ENCODE assay signal across 8 cellular contexts in the genomic region with DNA sequence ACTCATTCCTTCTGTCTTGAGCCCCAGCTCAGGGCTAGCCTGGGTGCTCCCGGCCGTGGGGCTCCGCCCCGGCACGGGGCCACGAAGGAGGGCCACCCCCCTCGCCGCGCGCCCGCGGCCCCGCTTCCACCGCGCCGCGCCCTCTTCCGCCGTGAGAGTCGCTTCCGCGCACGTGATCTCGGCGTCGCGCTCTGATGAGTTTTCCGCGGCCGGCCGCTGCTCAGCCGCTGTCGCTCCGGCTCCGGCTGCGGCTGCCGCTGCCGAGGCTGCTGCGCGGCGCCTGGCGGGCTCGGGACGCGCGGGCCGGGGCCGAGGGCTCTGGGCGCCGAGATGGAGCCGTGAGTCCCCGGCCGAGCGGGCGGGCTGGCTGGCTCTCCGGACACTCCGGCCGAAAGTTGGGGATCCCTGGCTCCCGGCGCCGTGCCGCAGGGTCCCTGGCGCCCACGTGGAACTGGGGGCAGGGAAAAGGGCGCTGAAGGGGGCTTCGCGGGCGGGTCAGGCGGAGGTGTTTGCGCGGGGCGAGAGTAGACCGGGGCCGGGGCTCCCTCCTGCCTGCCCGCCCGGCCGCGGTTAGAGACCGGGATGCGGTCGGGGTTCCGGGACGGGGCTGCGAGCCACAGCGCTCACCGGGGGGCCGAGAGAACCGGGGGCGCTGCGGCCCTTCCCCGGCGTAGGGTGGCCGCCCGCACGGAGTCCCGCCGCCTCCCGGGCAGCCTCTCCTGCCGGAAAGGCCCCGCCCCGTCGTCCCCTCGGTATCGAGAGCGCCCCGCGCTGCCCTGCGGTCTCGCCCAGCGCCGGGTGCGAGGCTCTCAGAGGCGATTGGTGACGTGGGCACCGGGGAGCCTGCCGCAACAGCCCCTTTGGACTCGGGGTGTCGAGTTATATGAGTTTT. TPM values are rescaled to one million over a fixed set of nuclear protein-coding genes. Genes with fewer than 3 reads are reported as not detected.
DNase-seq lines count a peak whose midpoint lies in the region; ATAC-seq and TF ChIP-seq lines count a peak whose summit lies in the region.

A gene with protein sequence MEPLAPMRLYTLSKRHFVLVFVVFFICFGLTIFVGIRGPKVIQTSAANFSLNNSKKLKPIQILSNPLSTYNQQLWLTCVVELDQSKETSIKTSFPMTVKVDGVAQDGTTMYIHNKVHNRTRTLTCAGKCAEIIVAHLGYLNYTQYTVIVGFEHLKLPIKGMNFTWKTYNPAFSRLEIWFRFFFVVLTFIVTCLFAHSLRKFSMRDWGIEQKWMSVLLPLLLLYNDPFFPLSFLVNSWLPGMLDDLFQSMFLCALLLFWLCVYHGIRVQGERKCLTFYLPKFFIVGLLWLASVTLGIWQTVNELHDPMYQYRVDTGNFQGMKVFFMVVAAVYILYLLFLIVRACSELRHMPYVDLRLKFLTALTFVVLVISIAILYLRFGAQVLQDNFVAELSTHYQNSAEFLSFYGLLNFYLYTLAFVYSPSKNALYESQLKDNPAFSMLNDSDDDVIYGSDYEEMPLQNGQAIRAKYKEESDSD (plus strand): TSS at position 197 of the 892 bp plus-strand sequence. CDS start 134 bp downstream, at position 331.

- H3K9ac ChIP-seq in endodermal cell (ENCODE audit: extremely low read depth, low read length, poor library complexity, severe bottlenecking) = peak within 1 kb of the TSS; percentile 75

- H3K36me3 ChIP-seq in endodermal cell (ENCODE audit: control insufficient read depth, insufficient read depth, low read length) = no peaks in the 10 kb centered on the region

- CTCF ChIA-PET in CD4-positive, alpha-beta T cell (lab: Charles Lee) = no interaction called here

- peak within 1 kb of the TSS; percentile 96 for H3K4me3 Mint-ChIP-seq in CD4-positive, alpha-beta T cell
- H3K4me3 Mint-ChIP-seq in endodermal cell (peak within 1 kb of the TSS; percentile 76), mesothelial cell of epicardium (peak within 1 kb of the TSS; percentile 96)

- peaks cover 6% of the 10 kb centered on the region for H3K36me3 Mint-ChIP-seq in CD4-positive, alpha-beta T cell (ENCODE audit: low read depth)
- peaks cover 2% of the 10 kb centered on the region for H3K36me3 Mint-ChIP-seq in endodermal cell (ENCODE audit: low read depth)
- no peaks in the 10 kb centered on the region for H3K36me3 Mint-ChIP-seq in mesothelial cell of epicardium

- ATAC-seq in CD4-positive, alpha-beta T cell (ENCODE audit: poor library complexity) = peak; percentile 91
- peak; percentile 74 for ATAC-seq in GM19372 (IDR thresholded peaks at IDR 0.05; ENCODE audit: low read depth, unreplicated experiment)
- ATAC-seq in HG03558 (IDR thresholded peaks at IDR 0.05; ENCODE audit: extremely low read depth, unreplicated experiment) = peak; percentile 85

- intact Hi-C loops in CD4-positive, alpha-beta T cell (cut with DNase I, micrococcal nuclease) = loop anchor here (2.0 to 10.0 kb wide), 4 partner anchors 72 to 578 kb away; partner anchors contain the start of genes SYNJ2 (in 1 of the 2) and SYTL3 (in 1 of the 2)

- peak; percentile 76 to 90 (median 82) for DNase-seq in CD4-positive, alpha-beta T cell
- DNase-seq in NOMO-1 treated with DMSO at 0.1 percent for 48 hours (lab: John Stamatoyannopoulos, UW; ENCODE audit: unreplicated experiment) (peak; percentile 82), endodermal cell (peak; percentile 90), mesothelial cell of epicardium (ENCODE audit: low spot score in 2 of 2, unreplicated experiment in 2 of 2) (peak; percentile 74 to 87)
- DNase-seq in activated CD8-positive, alpha-beta memory T cell treated with anti-CD3 and anti-CD28 coated beads, Interleukin-2, amount 50 U/mL, for 1 hour (ENCODE audit: extremely low read depth) = peak; percentile 36
- peak; percentile 77 to 80 for DNase-seq in stimulated activated CD8-positive, alpha-beta memory T cell treated with anti-CD3 and anti-CD28 coated beads, Interleukin-15, amount 100 ng/mL, for 48 hours (ENCODE audit: low read depth in 2 of 2)

- no peaks in the 10 kb centered on the region for H3K9me3 Mint-ChIP-seq in CD4-positive, alpha-beta T cell
- H3K9me3 Mint-ChIP-seq in endodermal cell (no peaks in the 10 kb centered on the region), mesothelial cell of epicardium (no peaks in the 10 kb centered on the region)

- H3K27me3 Mint-ChIP-seq in CD4-positive, alpha-beta T cell = no peaks in the 10 kb centered on the region
- H3K27me3 Mint-ChIP-seq in endodermal cell (ENCODE audit: insufficient read depth) (peaks cover 11% of the 10 kb centered on the region), mesothelial cell of epicardium (ENCODE audit: low read depth) (no peaks in the 10 kb centered on the region)

- POLR2A ChIA-PET in CD4-positive, alpha-beta T cell (lab: Charles Lee) = interaction anchor here (0.9 to 2.6 kb wide), 4 partner anchors 8 to 327 kb away, joined by 3 to 18 read pairs (median 6); no protein-coding TSS in a partner anchor

- H3K27me3 ChIP-seq in CD4-positive, alpha-beta T cell (ENCODE audit: control insufficient read depth, insufficient read depth, low read length) = no peaks in the 10 kb centered on the region
- no peaks in the 10 kb centered on the region for H3K27me3 ChIP-seq in endodermal cell (ENCODE audit: control insufficient read depth, insufficient read depth, low read length, poor library complexity, severe bottlenecking)

- H3K9me3 ChIP-seq in CD4-positive, alpha-beta T cell (ENCODE audit: control insufficient read depth, low read length) = no peaks in the 10 kb centered on the region
- H3K9me3 ChIP-seq in endodermal cell (ENCODE audit: control insufficient read depth, low read length) = no peaks in the 10 kb centered on the region

- peak within 1 kb of the TSS; percentile 87 for H3K27ac Mint-ChIP-seq in CD4-positive, alpha-beta T cell
- H3K27ac Mint-ChIP-seq in endodermal cell (peak within 1 kb of the TSS; percentile 89), mesothelial cell of epicardium (peak within 1 kb of the TSS; percentile 99)

- H3K4me1 ChIP-seq in endodermal cell (ENCODE audit: control insufficient read depth, insufficient read depth, low read length) = peaks cover 4% of the 10 kb centered on the region

- WGBS in endodermal cell (ENCODE audit: insufficient coverage in 1 of 2, insufficient read length in 1 of 2), 2 experiments = 0% methylated on average over 37 to 118 of the region's 118 CpGs

- H3K4me3 ChIP-seq in endodermal cell (ENCODE audit: low read length) = peak within 1 kb of the TSS; percentile 91

- H3K27ac ChIP-seq in CD4-positive, alpha-beta T cell (ENCODE audit: low read depth, low read length) = peak within 1 kb of the TSS; percentile 78
- H3K27ac ChIP-seq in endodermal cell (ENCODE audit: low read depth, low read length) = peak within 1 kb of the TSS; percentile 13

- H3K4me1 Mint-ChIP-seq in CD4-positive, alpha-beta T cell (ENCODE audit: low read depth) = peaks cover 48% of the 10 kb centered on the region
- H3K4me1 Mint-ChIP-seq in endodermal cell (peaks cover 21% of the 10 kb centered on the region), mesothelial cell of epicardium (peaks cover 25% of the 10 kb centered on the region)

- TF ChIP-seq CTCF in CD4-positive, alpha-beta T cell (IDR thresholded peaks at IDR 0.05) = no peak
- TF ChIP-seq CTCF in endodermal cell (conservative IDR thresholded peaks at IDR 0.05) (no peak), mesothelial cell of epicardium (IDR thresholded peaks at IDR 0.05; ENCODE audit: unreplicated experiment) (no peak)

RNA-seq across cellular contexts. Expression of the gene that starts here (rescaled TPM):
- 10 to 100 TPM; 10.2 to 10.9 TPM for total RNA-seq in CD4-positive, alpha-beta T cell
- 10 to 100 TPM; 21.2 to 21.8 TPM for total RNA-seq in endodermal cell
- polyA plus RNA-seq in endodermal cell (2013, experiment 1 of 2) = 20.7 TPM
- polyA plus RNA-seq in endodermal cell (2013, experiment 2 of 2) = 18.7 TPM
- total RNA-seq in mesothelial cell of epicardium = 23.6 to 23.9 TPM (median 23.8 TPM) in 3 replicates

Comparison
In these comparisons a context has a peak if more than half of its experiments do, and no peak if none do; other contexts are left out.
1. Peak in every context shown above with its lines: DNase-seq, ATAC-seq, H3K4me3 ChIP-seq and H3K27ac ChIP-seq.
2. DNase-seq: peak in every context shown above with its lines; median percentile 90 in endodermal cell; 82 in CD4-positive, alpha-beta T cell; 82 in NOMO-1 treated with DMSO at 0.1 percent for 48 hours; 80 in mesothelial cell of epicardium; 78 in stimulated activated CD8-positive, alpha-beta memory T cell treated with anti-CD3 and anti-CD28 coated beads, Interleukin-15, amount 100 ng/mL, for 48 hours; 36 in activated CD8-positive, alpha-beta memory T cell treated with anti-CD3 and anti-CD28 coated beads, Interleukin-2, amount 50 U/mL, for 1 hour.